1 cellular context compared by ENCODE assay signal in genomic region chr7:36165802-36166201, GRCh38.
A peak's percentile ranks its signal among the peaks of the same experiment; 100 is the strongest.
TF ChIP-seq lines count a peak whose summit lies in the region.

No MANE protein-coding gene starts in this region.

TF ChIP-seq in K562, 482 proteins besides CTCF, POLR2A, EP300 and RAD21:
- 0 out of 2 replicates have a peak, but pooled peaks have one; percentile 6 for TF ChIP-seq ZNF316 (IDR thresholded peaks at IDR 0.05)
- TF ChIP-seq USF2 (CRISPR knock-in tag; IDR thresholded peaks at IDR 0.05): no peak
- TF ChIP-seq ZNF518B (CRISPR knock-in tag; IDR thresholded peaks at IDR 0.05): no peak
- no peak for TF ChIP-seq ZNF449 (CRISPR knock-in tag; IDR thresholded peaks at IDR 0.05)
TF ChIP-seq in K562: peak in this region for 1.
